In genomic region chr14:21978184-21978998, GRCh38 we compare ENCODE assay signal across 8 cellular contexts.
DNase-seq lines count a peak whose midpoint lies in the region; ATAC-seq and TF ChIP-seq lines count a peak whose summit lies in the region.

No MANE protein-coding gene starts in this region.

- no peaks in the 10 kb centered on the region for H3K9me2 ChIP-seq in hepatocyte (replicated peaks; ENCODE audit: insufficient read depth)

- no peaks in the 10 kb centered on the region for H3K36me3 ChIP-seq in SJCRH30
- no peaks in the 10 kb centered on the region for H3K36me3 ChIP-seq in hepatocyte (replicated peaks; ENCODE audit: insufficient read depth, low read depth)

- H3K14ac ChIP-seq in H9 (ENCODE audit: insufficient read depth, low read length) = no peak overlapping the region

- no peak overlapping the region for H2BK12ac ChIP-seq in H9 (ENCODE audit: insufficient read length, low read depth, low read length)

- H3K27ac ChIP-seq in H9 (ENCODE audit: insufficient read length, low read depth, low read length) = no peak overlapping the region
- no peak overlapping the region for H3K27ac ChIP-seq in SJCRH30
- H3K27ac ChIP-seq in hepatocyte = no peak overlapping the region

- H3K18ac ChIP-seq in H9 (ENCODE audit: insufficient read length, low read depth, low read length) = no peak overlapping the region

- no peak overlapping the region for H3K4me3 Mint-ChIP-seq in H9

- H2BK15ac ChIP-seq in H9 (ENCODE audit: low read depth, low read length) = no peak overlapping the region

- no peaks in the 10 kb centered on the region for H3K36me3 Mint-ChIP-seq in H9 (ENCODE audit: insufficient read depth in 1 of 3, low read depth in 3 of 3)

- no peak overlapping the region for H3K23ac ChIP-seq in H9 (ENCODE audit: insufficient read length, low read depth, low read length)

- H3K79me2 ChIP-seq in H9 (ENCODE audit: insufficient read depth, low read length) = no peaks in the 10 kb centered on the region
- no peaks in the 10 kb centered on the region for H3K79me2 ChIP-seq in hepatocyte

- ATAC-seq in GM19395 (IDR thresholded peaks at IDR 0.05; ENCODE audit: unreplicated experiment) = no peak
- ATAC-seq in GM21526 (IDR thresholded peaks at IDR 0.05; ENCODE audit: low FRiP score, unreplicated experiment) = no peak

- H3K23me2 ChIP-seq in H9 (ENCODE audit: insufficient read length, low read depth, low read length, poor library complexity, severe bottlenecking) = no peaks in the 10 kb centered on the region

- no peak overlapping the region for H3K4me2 ChIP-seq in H9 (ENCODE audit: insufficient read depth, insufficient read length, low read length)
- H3K4me2 ChIP-seq in hepatocyte = no peak overlapping the region

- no peak overlapping the region for H3T11ph ChIP-seq in H9 (ENCODE audit: low read length)

- H3K27me3 Mint-ChIP-seq in H9 (ENCODE audit: low read depth) = peaks cover 25% of the 10 kb centered on the region

- DNase-seq in DMS153 treated with DMSO at 0.1 percent for 48 hours (lab: John Stamatoyannopoulos, UW; ENCODE audit: unreplicated experiment) = peak; percentile 4
- peak; percentile 75 for DNase-seq in H9
- peak; percentile 24 to 68 for DNase-seq in SJCRH30
- DNase-seq in activated naive CD4-positive, alpha-beta T cell treated with anti-CD3 and anti-CD28 coated beads, Interleukin-2, amount 50 U/mL, for 16 hours = peak; percentile 55
- DNase-seq in hepatocyte (ENCODE audit: low spot score) = peak; percentile 52
- peak; percentile 64 for DNase-seq in stimulated activated CD4-positive, alpha-beta T cell treated with anti-CD3 and anti-CD28 coated beads, Interleukin-4, amount 100 ng/mL, for 24 hours

- H3K4me1 Mint-ChIP-seq in H9 = no peaks in the 10 kb centered on the region; a peak in 1 of 4 replicates

- no peak overlapping the region for H3K27ac Mint-ChIP-seq in H9

- H2AFZ ChIP-seq in H9 (ENCODE audit: low read length) (peak overlapping the region; percentile 91), hepatocyte (no peak overlapping the region)

- no peak overlapping the region for H2AK5ac ChIP-seq in H9 (ENCODE audit: insufficient read length, low read length)

- H3K9me3 Mint-ChIP-seq in H9 = no peaks in the 10 kb centered on the region

- no peaks in the 10 kb centered on the region for H3K79me1 ChIP-seq in H9 (ENCODE audit: insufficient read depth, low read depth, low read length, poor library complexity, severe bottlenecking)

- H3K56ac ChIP-seq in H9 (ENCODE audit: insufficient read length, low read depth, low read length) = no peak overlapping the region

- H3K4me3 ChIP-seq in SJCRH30 (no peak overlapping the region), hepatocyte (no peak overlapping the region)

- no peak overlapping the region for H4K91ac ChIP-seq in H9 (ENCODE audit: insufficient read length, low read depth, low read length)

- H3K27me3 ChIP-seq in H9 (ENCODE audit: insufficient read depth, low read length) (no peaks in the 10 kb centered on the region), SJCRH30 (no peaks in the 10 kb centered on the region), hepatocyte (peaks cover 15% of the 10 kb centered on the region)

- no CpG with 5 or more reads among the region's 11 CpGs for WGBS in H9 (ENCODE audit: extremely low coverage, insufficient read length, low lambda C conversion rate)
- 38% methylated on average over 11 of the region's 11 CpGs for WGBS in hepatocyte (ENCODE audit: low lambda C conversion rate, missing lambda C conversion rate)

- H3K9me3 ChIP-seq in H9 (ENCODE audit: control insufficient read depth, low read depth, low read length) (no peaks in the 10 kb centered on the region), SJCRH30 (replicated peaks) (no peaks in the 10 kb centered on the region), hepatocyte (ENCODE audit: low read depth) (no peaks in the 10 kb centered on the region)

- no peak overlapping the region for H3K9ac ChIP-seq in H9 (ENCODE audit: extremely low read depth, insufficient read length, low read length)

- H4K20me1 ChIP-seq in H9 (ENCODE audit: control insufficient read depth, insufficient read depth, insufficient read length) (no peaks in the 10 kb centered on the region), hepatocyte (ENCODE audit: insufficient read depth, poor library complexity, severe bottlenecking) (no peaks in the 10 kb centered on the region)

- no peak overlapping the region for H2BK5ac ChIP-seq in H9 (ENCODE audit: insufficient read length, low read length)

- H3K4ac ChIP-seq in H9 (ENCODE audit: low read depth, low read length) = no peak overlapping the region

- H3K4me1 ChIP-seq in H9 (ENCODE audit: insufficient read depth, low read length) (no peaks in the 10 kb centered on the region), SJCRH30 (no peaks in the 10 kb centered on the region), hepatocyte (ENCODE audit: insufficient read depth) (no peaks in the 10 kb centered on the region)

- no peak overlapping the region for H4K5ac ChIP-seq in H9 (ENCODE audit: insufficient read length, low read depth, low read length)

- no peak overlapping the region for H2BK120ac ChIP-seq in H9 (ENCODE audit: low read depth, low read length, poor library complexity, severe bottlenecking)

- no peak overlapping the region for H4K8ac ChIP-seq in H9 (replicated peaks; ENCODE audit: insufficient read length, low read depth, low read length)

- H2BK20ac ChIP-seq in H9 (ENCODE audit: low read depth, low read length, poor library complexity, severe bottlenecking) = no peak overlapping the region

- TF ChIP-seq CTCF in H9 (conservative IDR thresholded peaks at IDR 0.05) = peak; percentile 92
- peak; percentile 56 for TF ChIP-seq CTCF in hepatocyte (IDR thresholded peaks at IDR 0.05; ENCODE audit: poor library complexity)

Comparison
In these comparisons a context has a peak if more than half of its experiments do, and no peak if none do; other contexts are left out.
1. DNase-seq: peak in every context shown above with its lines; median percentile 75 in H9; 64 in stimulated activated CD4-positive, alpha-beta T cell treated with anti-CD3 and anti-CD28 coated beads, Interleukin-4, amount 100 ng/mL, for 24 hours; 55 in activated naive CD4-positive, alpha-beta T cell treated with anti-CD3 and anti-CD28 coated beads, Interleukin-2, amount 50 U/mL, for 16 hours; 52 in hepatocyte; 46 in SJCRH30; 4 in DMS153 treated with DMSO at 0.1 percent for 48 hours.